Comparison of ENCODE assay signal across 20 cellular contexts in genomic region chr7:21773326-21773725, GRCh38.
A peak's percentile ranks its signal among the peaks of the same experiment; 100 is the strongest.
DNase-seq lines count a peak whose midpoint lies in the region; ATAC-seq, FAIRE-seq and TF ChIP-seq lines count a peak whose summit lies in the region.
"Had no signal": no experiment of that assay in that cellular context is flagged by ENCODE, and none has a peak within 500 bp of the region (broad histone marks: within the 10 kb centered on the region; RNA-seq: fewer than 3 reads in every experiment).

No MANE protein-coding gene starts in this region.

- 0 out of 2 replicates have a peak overlapping the region, but pooled peaks have one; percentile 49 for H3K27ac ChIP-seq in HUES6 (ENCODE audit: low read depth, low read length)
- no peak overlapping the region for H3K27ac ChIP-seq in heart left ventricle
- no peak overlapping the region for H3K27ac ChIP-seq in body of pancreas
- H3K27ac ChIP-seq: PC-9 had no signal

- 66 to 69% (median 68%) methylated on average over 3 of the region's 3 CpGs for WGBS in heart left ventricle, 4 donors
- WGBS in body of pancreas, 2 donors, result 50 to 58% methylated on average over 3 of the region's 3 CpGs

- peak overlapping the region in 1 of 3 experiments; percentile 11 for H3K4me3 Mint-ChIP-seq in nephron

- no peaks in the 10 kb centered on the region for H3K9me3 Mint-ChIP-seq in nephron

- H3K4me3 ChIP-seq in HUES6 (ENCODE audit: low read depth, low read length), result no peak overlapping the region
- no peak overlapping the region for H3K4me3 ChIP-seq in heart left ventricle
- no peak overlapping the region for H3K4me3 ChIP-seq in body of pancreas
- H3K4me3 ChIP-seq: PC-9 had no signal

- no peaks in the 10 kb centered on the region for H3K36me3 Mint-ChIP-seq in nephron (ENCODE audit: low read depth)

- peak; percentile 97 for FAIRE-seq in frontal cortex (lab: Jason Lieb, UNC)

- peaks cover 28% of the 10 kb centered on the region for H3K4me1 Mint-ChIP-seq in nephron

- intact Hi-C loops in Right ventricle myocardium superior (cut with DNase I) (no loop called here), heart left ventricle (cut with DNase I) (loop anchor here in 1 of 10 donors (10.0 kb wide), 1 partner anchor 231 kb away; no protein-coding TSS in a partner anchor), body of pancreas (cut with DNase I) (no loop called here)

- peak overlapping the region in 2 of 3 experiments; percentile 5 to 37 for H3K27ac Mint-ChIP-seq in nephron

- peaks cover 2% of the 10 kb centered on the region; the same call in 1 of the 2 replicates for H3K27me3 ChIP-seq in HUES6 (ENCODE audit: control insufficient read depth, insufficient read depth, low read length)
- H3K27me3 ChIP-seq in heart left ventricle, result peaks cover 0 to 5% (median 0%) of the 10 kb centered on the region in 9 donors
- no peaks in the 10 kb centered on the region for H3K27me3 ChIP-seq in body of pancreas

- no peaks in the 10 kb centered on the region for H3K36me3 ChIP-seq in HUES6 (ENCODE audit: control insufficient read depth, insufficient read depth, low read length)
- no peaks in the 10 kb centered on the region for H3K36me3 ChIP-seq in heart left ventricle
- H3K36me3 ChIP-seq in body of pancreas (replicated peaks in 1 of 2; ENCODE audit: insufficient read depth in 1 of 2, low read depth in 2 of 2), result no peaks in the 10 kb centered on the region

- H3K9me3 ChIP-seq in HUES6 (ENCODE audit: control insufficient read depth, insufficient read depth, low read depth, low read length) (no peaks in the 10 kb centered on the region), heart left ventricle (no peaks in the 10 kb centered on the region), body of pancreas (no peaks in the 10 kb centered on the region)
- H3K9me3 ChIP-seq: Caco-2 had no signal

- no peak overlapping the region for H3K9ac ChIP-seq in HUES6 (ENCODE audit: low read length)

- H3K27me3 Mint-ChIP-seq in nephron (ENCODE audit: low read depth), result peaks cover 14% of the 10 kb centered on the region

- TF ChIP-seq CTCF in nephron (IDR thresholded peaks at IDR 0.05; ENCODE audit: unreplicated experiment in 3 of 3) (no peak), heart left ventricle (IDR thresholded peaks at IDR 0.05) (no peak), body of pancreas (IDR thresholded peaks at IDR 0.05) (no peak)

- DNase-seq in frontal cortex (ENCODE audit: low spot score in 2 of 2), result peak; percentile 6
- no peak for DNase-seq in Right ventricle myocardium superior
- no peak for DNase-seq in heart left ventricle
- DNase-seq in body of pancreas, result no peak
- DNase-seq: ACHN, AML-193, Caco-2, DMS153, KBM-7, MV-4-11, NCI-H1417, NCI-H1930, NCI-H2171 treated with DMSO at 0.1 percent for 48 hours, NCI-H446 treated with DMSO at 0.1 percent for 48 hours, NCI-H82, PC-9 had no signal

- H3K4me1 ChIP-seq in HUES6 (ENCODE audit: control insufficient read depth, insufficient read depth, low read length) (peaks cover 48% of the 10 kb centered on the region), heart left ventricle (peaks cover 0 to 8% (median 0%) of the 10 kb centered on the region in 12 donors), body of pancreas (no peaks in the 10 kb centered on the region)
- H3K4me1 ChIP-seq: Caco-2 had no signal

- ATAC-seq in Right ventricle myocardium superior (ENCODE audit: poor library complexity), result no peak
- ATAC-seq in heart left ventricle, result no peak
- ATAC-seq in GM19452 (IDR thresholded peaks at IDR 0.05; ENCODE audit: unreplicated experiment), result no peak
- ATAC-seq in body of pancreas, result no peak
- ATAC-seq: HCT116 had no signal

- TF ChIP-seq POLR2A in heart left ventricle (IDR thresholded peaks at IDR 0.05) (no peak), body of pancreas (IDR thresholded peaks at IDR 0.05) (no peak)

Comparison
In these comparisons a context has a peak if more than half of its experiments do, and no peak if none do; other contexts are left out.
1. DNase-seq: peak in frontal cortex (2 of 2); none in Right ventricle myocardium superior (single experiment), heart left ventricle (0 of 5) and body of pancreas (0 of 4).